ENCODE assay signal across 33 cellular contexts in genomic region chr4:126710935-126711334, GRCh38.
"Had no signal": no experiment of that assay in that cellular context is flagged by ENCODE, and none has a peak within 500 bp of the region (broad histone marks: within the 10 kb centered on the region; RNA-seq: fewer than 3 reads in every experiment).

No MANE protein-coding gene starts in this region.

- H3K9me3 ChIP-seq: MG63, Peyer's patch had no signal

- H3K27ac ChIP-seq: Peyer's patch, WERI-Rb-1 had no signal

- ATAC-seq: activated CD8-positive, alpha-beta memory T cell treated with anti-CD3 and anti-CD28 coated beads, Interleukin-2, amount 10 ng/mL, durations not matched to agents 7 days and 5 days; activated naive CD8-positive, alpha-beta T cell treated with anti-CD3 and anti-CD28 coated beads, Interleukin-2, amount 50 U/mL, for 24 hours had no signal

- DNase-seq: activated CD4-positive, alpha-beta memory T cell treated with anti-CD3 and anti-CD28 coated beads, Interleukin-2, amount 10 ng/mL, durations not matched to agents 7 days and 5 days; activated CD4-positive, alpha-beta T cell treated with anti-CD3 and anti-CD28 coated beads for 1 hour; activated CD4-positive, alpha-beta T cell treated with anti-CD3 and anti-CD28 coated beads for 48 hours; activated CD4-positive, CD25-positive, alpha-beta regulatory T cell; activated CD8-positive, alpha-beta memory T cell treated with anti-CD3 and anti-CD28 coated beads for 24 hours; activated CD8-positive, alpha-beta memory T cell treated with anti-CD3 and anti-CD28 coated beads, Interleukin-2, amount 10 ng/mL, durations not matched to agents 7 days and 5 days; activated CD8-positive, alpha-beta memory T cell treated with anti-CD3 and anti-CD28 coated beads, Interleukin-2, amount 50 U/mL, for 48 hours; activated effector memory CD4-positive, alpha-beta T cell treated with Interleukin-2 at 50 U/mL for 16 hours; activated naive CD4-positive, alpha-beta T cell treated with anti-CD3 and anti-CD28 coated beads, Interleukin-2, amount 10 ng/mL, durations not matched to agents 7 days and 5 days; activated naive CD8-positive, alpha-beta T cell treated with anti-CD3 and anti-CD28 coated beads, Interleukin-2, amount 50 U/mL, for 24 hours; activated T-cell treated with anti-CD3 and anti-CD28 coated beads, Interleukin-2, amount 50 U/mL, for 48 hours; anterior cingulate cortex; central memory CD4-positive, alpha-beta T cell; MG63; NCI-H1048; NCI-H1105 treated with DMSO at 0.1 percent for 48 hours; NCI-H1436; NCI-H1694; NCI-H1930; NCI-H2081 treated with DMSO at 0.1 percent for 48 hours; NCI-H226; NCI-H446 treated with DMSO at 0.1 percent for 48 hours; NCI-H524; NCI-H69; NCI-H82; Peyer's patch; Right ventricle myocardium superior; RPMI8226; SW 1271; T-helper 1 cell; T-helper 2 cell; T-helper 9 cell; WERI-Rb-1 had no signal

- H3K36me3 ChIP-seq: MG63, Peyer's patch, WERI-Rb-1 had no signal

- H3K4me1 ChIP-seq: Peyer's patch had no signal

- H3K27me3 ChIP-seq: MG63, Peyer's patch had no signal

- H3K4me3 ChIP-seq: MG63, Peyer's patch had no signal
